Comparison of ENCODE assay signal across 8 cellular contexts in the genomic region with DNA sequence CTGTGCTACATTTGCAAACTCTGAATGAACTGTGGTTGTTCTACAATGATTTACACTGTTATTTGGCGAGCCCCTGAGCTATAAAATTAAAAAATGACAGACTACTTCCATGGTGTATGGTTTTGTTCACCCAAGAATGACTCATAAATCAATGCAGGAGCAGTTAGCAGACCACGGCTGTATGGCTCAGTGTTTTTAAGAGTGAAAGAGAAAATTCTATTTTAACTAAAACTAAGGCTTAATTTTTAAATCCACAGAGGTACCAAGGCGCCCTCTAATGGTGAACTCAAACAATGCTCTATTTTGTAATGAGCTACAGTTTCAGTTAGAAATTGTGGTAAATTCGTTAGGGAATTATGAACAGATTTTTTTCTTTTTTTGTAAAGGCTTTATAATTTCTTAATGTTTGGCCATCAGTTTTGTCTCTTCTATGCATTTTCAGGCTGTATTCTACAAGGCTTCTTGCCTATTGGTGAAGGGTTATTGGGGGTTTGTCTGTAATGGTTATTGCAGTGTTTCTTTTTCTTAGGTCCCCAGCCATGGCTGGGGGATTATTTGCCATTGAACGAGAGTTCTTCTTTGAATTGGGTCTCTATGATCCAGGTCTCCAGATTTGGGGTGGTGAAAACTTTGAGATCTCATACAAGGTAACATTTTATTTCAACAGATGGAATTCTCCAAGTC. TPM values are rescaled to one million over a fixed set of nuclear protein-coding genes. Genes with fewer than 3 reads are reported as not detected.
A peak's percentile ranks its signal among the peaks of the same experiment; 100 is the strongest.
DNase-seq lines count a peak whose midpoint lies in the region; ATAC-seq, FAIRE-seq and TF ChIP-seq lines count a peak whose summit lies in the region.

No MANE protein-coding gene starts in this region.

- TF ChIP-seq CTCF in AG04450 (IDR thresholded peaks at IDR 0.05; ENCODE audit: low read depth, low read length) (peak; percentile 74), WERI-Rb-1 (IDR thresholded peaks at IDR 0.05; ENCODE audit: low read depth, low read length) (peak; percentile 49), right atrium auricular region (IDR thresholded peaks at IDR 0.05) (peak; percentile 36 to 86)

- no peaks in the 10 kb centered on the region for H3K36me3 ChIP-seq in WERI-Rb-1
- H3K36me3 ChIP-seq in right atrium auricular region, result no peaks in the 10 kb centered on the region

- ATAC-seq in HG03354 (IDR thresholded peaks at IDR 0.05; ENCODE audit: poor library complexity, severe bottlenecking, unreplicated experiment), result peak; percentile 90
- no peak for ATAC-seq in HG03439 (IDR thresholded peaks at IDR 0.05; ENCODE audit: unreplicated experiment)

- POLR2A ChIA-PET in AG04450 (lab: Yijun Ruan, JAX), result interaction anchor here (0.7 kb wide), 1 partner anchor 32 kb away, joined by 3 read pairs; no protein-coding TSS in a partner anchor

- DNase-seq in AG04450 (ENCODE audit: low read depth, low spot score) (peak; percentile 16), WERI-Rb-1 (no peak), right atrium auricular region (ENCODE audit: low spot score) (no peak), stromal cell of bone marrow (ENCODE audit: low read depth) (peak; percentile 34)
- DNase-seq in activated T-cell treated with anti-CD3 and anti-CD28 coated beads, Interleukin-2, amount 50 U/mL, for 1 hour, result no peak

- no peaks in the 10 kb centered on the region for H3K4me1 ChIP-seq in right atrium auricular region

- H3K4me3 ChIP-seq in AG04450 (ENCODE audit: low read depth, low read length), result no peak overlapping the region
- H3K4me3 ChIP-seq in WERI-Rb-1 (ENCODE audit: low read depth, low read length), result no peak overlapping the region
- H3K4me3 ChIP-seq in right atrium auricular region, result no peak overlapping the region

- H3K27ac ChIP-seq in AG04450 (ENCODE audit: low read depth, low read length) (no peak overlapping the region), WERI-Rb-1 (no peak overlapping the region), right atrium auricular region (no peak overlapping the region)

- no peaks in the 10 kb centered on the region for H3K27me3 ChIP-seq in AG04450 (ENCODE audit: control insufficient read depth, insufficient read depth, low read length)
- no peaks in the 10 kb centered on the region for H3K27me3 ChIP-seq in WERI-Rb-1 (ENCODE audit: insufficient read depth, low read depth, severe bottlenecking)
- no peaks in the 10 kb centered on the region for H3K27me3 ChIP-seq in right atrium auricular region

- no peaks in the 10 kb centered on the region for H3K9me3 ChIP-seq in AG04450 (ENCODE audit: control insufficient read depth, insufficient read depth, low read length)
- no peaks in the 10 kb centered on the region for H3K9me3 ChIP-seq in WERI-Rb-1 (ENCODE audit: severe bottlenecking)
- no peaks in the 10 kb centered on the region for H3K9me3 ChIP-seq in right atrium auricular region

- CTCF ChIA-PET in AG04450 (lab: Charles Lee), result interaction anchor here (0.5 to 6.2 kb wide), 66 partner anchors 9 to 442 kb away, joined by 3 to 172 read pairs (median 5); a partner anchor contains a TSS

- FAIRE-seq in G401.6 (lab: Jason Lieb, UNC), result peak; percentile 90

RNA-seq across cellular contexts. Expression of a gene that starts 32.5 kb away (rescaled TPM):
- polyA plus RNA-seq in AG04450 (2011; rRNA removed), result 57.7 and 89.8 TPM in 2 replicates
- 14.8 and 19.4 TPM in 2 replicates for polyA minus RNA-seq in AG04450 (2011; rRNA and poly(A)+ RNA removed)
- 10 to 100 TPM; 34.4 to 41.7 TPM for total RNA-seq in right atrium auricular region

Comparison
In these comparisons a context has a peak if more than half of its experiments do, and no peak if none do; other contexts are left out.
1. DNase-seq: peak in AG04450 (single experiment) and stromal cell of bone marrow (single experiment); none in WERI-Rb-1 (single experiment), right atrium auricular region (single experiment) and activated T-cell treated with anti-CD3 and anti-CD28 coated beads, Interleukin-2, amount 50 U/mL, for 1 hour (single experiment).
2. Peak in every context shown above with its lines, with median percentiles within 50 percentile points of each other: CTCF ChIP-seq.